ENCODE assay signal across 1 cellular context in the genomic region with DNA sequence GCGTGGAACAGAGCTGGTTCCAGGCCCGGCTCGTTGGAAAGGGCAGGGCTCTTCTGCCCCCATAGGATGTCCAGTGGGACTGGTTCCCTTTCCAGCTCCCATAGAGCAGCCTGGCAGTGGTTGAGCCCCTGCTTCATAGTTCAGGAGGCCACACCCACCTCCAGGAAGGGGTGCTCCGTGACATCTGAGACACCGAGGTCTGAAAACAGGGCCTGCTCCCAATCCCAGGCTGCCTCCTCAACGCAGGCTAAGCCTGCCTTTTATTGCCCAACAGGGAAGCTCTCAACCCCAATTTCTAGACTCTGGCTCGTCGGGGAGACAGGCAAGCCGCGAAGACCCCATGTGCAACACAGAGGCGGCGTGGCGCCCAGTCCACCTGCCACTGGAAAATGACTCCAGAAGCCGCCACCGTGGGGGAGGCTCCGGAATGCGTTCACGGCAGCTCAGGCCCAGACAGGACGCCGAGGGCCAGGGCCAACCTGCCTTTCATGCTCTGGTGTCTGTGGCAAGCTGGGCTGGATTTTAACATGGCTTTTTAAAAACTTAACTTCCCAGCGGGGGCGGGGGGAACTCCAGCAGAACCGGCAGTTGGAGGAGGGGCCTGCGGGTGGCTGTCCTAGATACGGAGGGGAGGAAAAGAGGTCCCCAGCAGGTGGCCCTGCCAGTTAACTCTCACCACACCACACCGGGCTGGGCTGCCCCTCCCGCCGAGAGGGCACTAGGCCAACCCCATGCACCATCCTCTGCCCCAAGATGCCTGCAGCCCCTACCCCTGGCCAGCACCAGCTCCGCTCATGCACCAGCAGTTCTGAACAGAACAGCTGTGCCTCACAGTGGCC.
A peak's percentile ranks its signal among the peaks of the same experiment; 100 is the strongest.
TF ChIP-seq lines count a peak whose summit lies in the region.

No MANE protein-coding gene starts in this region.

TF ChIP-seq in HEK293, 187 proteins besides CTCF, POLR2A, EP300 and RAD21 (continued from another document):
- TF ChIP-seq, protein P1, sequence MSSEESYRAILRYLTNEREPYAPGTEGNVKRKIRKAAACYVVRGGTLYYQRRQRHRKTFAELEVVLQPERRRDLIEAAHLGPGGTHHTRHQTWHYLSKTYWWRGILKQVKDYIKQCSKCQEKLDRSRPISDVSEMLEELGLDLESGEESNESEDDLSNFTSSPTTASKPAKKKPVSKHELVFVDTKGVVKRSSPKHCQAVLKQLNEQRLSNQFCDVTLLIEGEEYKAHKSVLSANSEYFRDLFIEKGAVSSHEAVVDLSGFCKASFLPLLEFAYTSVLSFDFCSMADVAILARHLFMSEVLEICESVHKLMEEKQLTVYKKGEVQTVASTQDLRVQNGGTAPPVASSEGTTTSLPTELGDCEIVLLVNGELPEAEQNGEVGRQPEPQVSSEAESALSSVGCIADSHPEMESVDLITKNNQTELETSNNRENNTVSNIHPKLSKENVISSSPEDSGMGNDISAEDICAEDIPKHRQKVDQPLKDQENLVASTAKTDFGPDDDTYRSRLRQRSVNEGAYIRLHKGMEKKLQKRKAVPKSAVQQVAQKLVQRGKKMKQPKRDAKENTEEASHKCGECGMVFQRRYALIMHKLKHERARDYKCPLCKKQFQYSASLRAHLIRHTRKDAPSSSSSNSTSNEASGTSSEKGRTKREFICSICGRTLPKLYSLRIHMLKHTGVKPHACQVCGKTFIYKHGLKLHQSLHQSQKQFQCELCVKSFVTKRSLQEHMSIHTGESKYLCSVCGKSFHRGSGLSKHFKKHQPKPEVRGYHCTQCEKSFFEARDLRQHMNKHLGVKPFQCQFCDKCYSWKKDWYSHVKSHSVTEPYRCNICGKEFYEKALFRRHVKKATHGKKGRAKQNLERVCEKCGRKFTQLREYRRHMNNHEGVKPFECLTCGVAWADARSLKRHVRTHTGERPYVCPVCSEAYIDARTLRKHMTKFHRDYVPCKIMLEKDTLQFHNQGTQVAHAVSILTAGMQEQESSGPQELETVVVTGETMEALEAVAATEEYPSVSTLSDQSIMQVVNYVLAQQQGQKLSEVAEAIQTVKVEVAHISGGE (tag by site-specific recombination; conservative IDR thresholded peaks at IDR 0.05; ENCODE audit: low read depth): no peak
- TF ChIP-seq, protein P2, sequence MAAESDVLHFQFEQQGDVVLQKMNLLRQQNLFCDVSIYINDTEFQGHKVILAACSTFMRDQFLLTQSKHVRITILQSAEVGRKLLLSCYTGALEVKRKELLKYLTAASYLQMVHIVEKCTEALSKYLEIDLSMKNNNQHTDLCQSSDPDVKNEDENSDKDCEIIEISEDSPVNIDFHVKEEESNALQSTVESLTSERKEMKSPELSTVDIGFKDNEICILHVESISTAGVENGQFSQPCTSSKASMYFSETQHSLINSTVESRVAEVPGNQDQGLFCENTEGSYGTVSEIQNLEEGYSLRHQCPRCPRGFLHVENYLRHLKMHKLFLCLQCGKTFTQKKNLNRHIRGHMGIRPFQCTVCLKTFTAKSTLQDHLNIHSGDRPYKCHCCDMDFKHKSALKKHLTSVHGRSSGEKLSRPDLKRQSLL (tag by site-specific recombination; IDR thresholded peaks at IDR 0.05): peak; percentile 67; the same call in 1 of the 2 replicates
- TF ChIP-seq OVOL3 (tag by site-specific recombination; IDR thresholded peaks at IDR 0.05) (no peak), ZIC2 (tag by site-specific recombination; IDR thresholded peaks at IDR 0.05) (peak; percentile 93), ZNF423 (tag by site-specific recombination; IDR thresholded peaks at IDR 0.05) (no peak), ZNF404 (tag by site-specific recombination; IDR thresholded peaks at IDR 0.05) (no peak), ZNF132 (tag by site-specific recombination; IDR thresholded peaks at IDR 0.05; ENCODE audit: borderline replicate concordance) (no peak), ZSCAN23 (tag by site-specific recombination; IDR thresholded peaks at IDR 0.05) (no peak), GLIS2 (tag by site-specific recombination; IDR thresholded peaks at IDR 0.05) (0 out of 2 replicates have a peak, but pooled peaks have one; percentile 11), ZNF514 (tag by site-specific recombination; IDR thresholded peaks at IDR 0.05) (no peak), ZNF184 (tag by site-specific recombination; IDR thresholded peaks at IDR 0.05) (no peak), ZNF394 (tag by site-specific recombination; IDR thresholded peaks at IDR 0.05; ENCODE audit: borderline replicate concordance) (no peak), MEIS1 (CRISPR knock-in tag; IDR thresholded peaks at IDR 0.05; ENCODE audit: borderline replicate concordance) (no peak), ZNF341 (tag by site-specific recombination; IDR thresholded peaks at IDR 0.05; ENCODE audit: low read depth) (peak; percentile 96), ZNF169 (tag by site-specific recombination; IDR thresholded peaks at IDR 0.05) (no peak), ZNF175 (tag by site-specific recombination; IDR thresholded peaks at IDR 0.05) (no peak), YY1 (tag by site-specific recombination; IDR thresholded peaks at IDR 0.05) (no peak), ZNF600 (tag by site-specific recombination; IDR thresholded peaks at IDR 0.05) (peak; percentile 84), ZNF416 (tag by site-specific recombination; IDR thresholded peaks at IDR 0.05) (no peak)
- TF ChIP-seq, protein P3, sequence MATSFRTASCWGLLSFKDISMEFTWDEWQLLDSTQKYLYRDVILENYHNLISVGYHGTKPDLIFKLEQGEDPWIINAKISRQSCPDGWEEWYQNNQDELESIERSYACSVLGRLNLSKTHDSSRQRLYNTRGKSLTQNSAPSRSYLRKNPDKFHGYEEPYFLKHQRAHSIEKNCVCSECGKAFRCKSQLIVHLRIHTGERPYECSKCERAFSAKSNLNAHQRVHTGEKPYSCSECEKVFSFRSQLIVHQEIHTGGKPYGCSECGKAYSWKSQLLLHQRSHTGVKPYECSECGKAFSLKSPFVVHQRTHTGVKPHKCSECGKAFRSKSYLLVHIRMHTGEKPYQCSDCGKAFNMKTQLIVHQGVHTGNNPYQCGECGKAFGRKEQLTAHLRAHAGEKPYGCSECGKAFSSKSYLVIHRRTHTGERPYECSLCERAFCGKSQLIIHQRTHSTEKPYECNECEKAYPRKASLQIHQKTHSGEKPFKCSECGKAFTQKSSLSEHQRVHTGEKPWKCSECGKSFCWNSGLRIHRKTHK (tag by site-specific recombination; IDR thresholded peaks at IDR 0.05): no peak
- TF ChIP-seq, protein P4, sequence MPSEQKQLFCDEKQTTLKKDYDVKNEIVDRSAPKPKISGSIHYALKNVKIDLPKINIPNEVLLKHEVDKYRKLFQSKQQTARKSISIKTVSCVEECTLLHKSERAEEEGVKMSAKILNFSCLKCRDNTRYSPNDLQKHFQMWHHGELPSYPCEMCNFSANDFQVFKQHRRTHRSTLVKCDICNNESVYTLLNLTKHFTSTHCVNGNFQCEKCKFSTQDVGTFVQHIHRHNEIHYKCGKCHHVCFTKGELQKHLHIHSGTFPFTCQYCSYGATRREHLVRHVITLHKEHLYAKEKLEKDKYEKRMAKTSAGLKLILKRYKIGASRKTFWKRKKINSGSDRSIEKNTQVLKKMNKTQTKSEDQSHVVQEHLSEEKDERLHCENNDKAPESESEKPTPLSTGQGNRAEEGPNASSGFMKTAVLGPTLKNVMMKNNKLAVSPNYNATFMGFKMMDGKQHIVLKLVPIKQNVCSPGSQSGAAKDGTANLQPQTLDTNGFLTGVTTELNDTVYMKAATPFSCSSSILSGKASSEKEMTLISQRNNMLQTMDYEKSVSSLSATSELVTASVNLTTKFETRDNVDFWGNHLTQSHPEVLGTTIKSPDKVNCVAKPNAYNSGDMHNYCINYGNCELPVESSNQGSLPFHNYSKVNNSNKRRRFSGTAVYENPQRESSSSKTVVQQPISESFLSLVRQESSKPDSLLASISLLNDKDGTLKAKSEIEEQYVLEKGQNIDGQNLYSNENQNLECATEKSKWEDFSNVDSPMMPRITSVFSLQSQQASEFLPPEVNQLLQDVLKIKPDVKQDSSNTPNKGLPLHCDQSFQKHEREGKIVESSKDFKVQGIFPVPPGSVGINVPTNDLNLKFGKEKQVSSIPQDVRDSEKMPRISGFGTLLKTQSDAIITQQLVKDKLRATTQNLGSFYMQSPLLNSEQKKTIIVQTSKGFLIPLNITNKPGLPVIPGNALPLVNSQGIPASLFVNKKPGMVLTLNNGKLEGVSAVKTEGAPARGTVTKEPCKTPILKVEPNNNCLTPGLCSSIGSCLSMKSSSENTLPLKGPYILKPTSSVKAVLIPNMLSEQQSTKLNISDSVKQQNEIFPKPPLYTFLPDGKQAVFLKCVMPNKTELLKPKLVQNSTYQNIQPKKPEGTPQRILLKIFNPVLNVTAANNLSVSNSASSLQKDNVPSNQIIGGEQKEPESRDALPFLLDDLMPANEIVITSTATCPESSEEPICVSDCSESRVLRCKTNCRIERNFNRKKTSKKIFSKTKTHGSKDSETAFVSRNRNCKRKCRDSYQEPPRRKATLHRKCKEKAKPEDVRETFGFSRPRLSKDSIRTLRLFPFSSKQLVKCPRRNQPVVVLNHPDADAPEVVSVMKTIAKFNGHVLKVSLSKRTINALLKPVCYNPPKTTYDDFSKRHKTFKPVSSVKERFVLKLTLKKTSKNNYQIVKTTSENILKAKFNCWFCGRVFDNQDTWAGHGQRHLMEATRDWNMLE (tag by site-specific recombination; conservative IDR thresholded peaks at IDR 0.05; ENCODE audit: low read depth): no peak
- TF ChIP-seq, protein P5, sequence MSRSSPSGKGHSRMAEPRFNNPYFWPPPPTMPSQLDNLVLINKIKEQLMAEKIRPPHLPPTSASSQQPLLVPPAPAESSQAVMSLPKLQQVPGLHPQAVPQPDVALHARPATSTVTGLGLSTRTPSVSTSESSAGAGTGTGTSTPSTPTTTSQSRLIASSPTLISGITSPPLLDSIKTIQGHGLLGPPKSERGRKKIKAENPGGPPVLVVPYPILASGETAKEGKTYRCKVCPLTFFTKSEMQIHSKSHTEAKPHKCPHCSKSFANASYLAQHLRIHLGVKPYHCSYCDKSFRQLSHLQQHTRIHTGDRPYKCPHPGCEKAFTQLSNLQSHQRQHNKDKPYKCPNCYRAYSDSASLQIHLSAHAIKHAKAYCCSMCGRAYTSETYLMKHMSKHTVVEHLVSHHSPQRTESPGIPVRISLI (tag by site-specific recombination; IDR thresholded peaks at IDR 0.05): no peak
- TF ChIP-seq, protein P6, sequence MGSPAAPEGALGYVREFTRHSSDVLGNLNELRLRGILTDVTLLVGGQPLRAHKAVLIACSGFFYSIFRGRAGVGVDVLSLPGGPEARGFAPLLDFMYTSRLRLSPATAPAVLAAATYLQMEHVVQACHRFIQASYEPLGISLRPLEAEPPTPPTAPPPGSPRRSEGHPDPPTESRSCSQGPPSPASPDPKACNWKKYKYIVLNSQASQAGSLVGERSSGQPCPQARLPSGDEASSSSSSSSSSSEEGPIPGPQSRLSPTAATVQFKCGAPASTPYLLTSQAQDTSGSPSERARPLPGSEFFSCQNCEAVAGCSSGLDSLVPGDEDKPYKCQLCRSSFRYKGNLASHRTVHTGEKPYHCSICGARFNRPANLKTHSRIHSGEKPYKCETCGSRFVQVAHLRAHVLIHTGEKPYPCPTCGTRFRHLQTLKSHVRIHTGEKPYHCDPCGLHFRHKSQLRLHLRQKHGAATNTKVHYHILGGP (tag by site-specific recombination; IDR thresholded peaks at IDR 0.05): no peak
- TF ChIP-seq, protein P7, sequence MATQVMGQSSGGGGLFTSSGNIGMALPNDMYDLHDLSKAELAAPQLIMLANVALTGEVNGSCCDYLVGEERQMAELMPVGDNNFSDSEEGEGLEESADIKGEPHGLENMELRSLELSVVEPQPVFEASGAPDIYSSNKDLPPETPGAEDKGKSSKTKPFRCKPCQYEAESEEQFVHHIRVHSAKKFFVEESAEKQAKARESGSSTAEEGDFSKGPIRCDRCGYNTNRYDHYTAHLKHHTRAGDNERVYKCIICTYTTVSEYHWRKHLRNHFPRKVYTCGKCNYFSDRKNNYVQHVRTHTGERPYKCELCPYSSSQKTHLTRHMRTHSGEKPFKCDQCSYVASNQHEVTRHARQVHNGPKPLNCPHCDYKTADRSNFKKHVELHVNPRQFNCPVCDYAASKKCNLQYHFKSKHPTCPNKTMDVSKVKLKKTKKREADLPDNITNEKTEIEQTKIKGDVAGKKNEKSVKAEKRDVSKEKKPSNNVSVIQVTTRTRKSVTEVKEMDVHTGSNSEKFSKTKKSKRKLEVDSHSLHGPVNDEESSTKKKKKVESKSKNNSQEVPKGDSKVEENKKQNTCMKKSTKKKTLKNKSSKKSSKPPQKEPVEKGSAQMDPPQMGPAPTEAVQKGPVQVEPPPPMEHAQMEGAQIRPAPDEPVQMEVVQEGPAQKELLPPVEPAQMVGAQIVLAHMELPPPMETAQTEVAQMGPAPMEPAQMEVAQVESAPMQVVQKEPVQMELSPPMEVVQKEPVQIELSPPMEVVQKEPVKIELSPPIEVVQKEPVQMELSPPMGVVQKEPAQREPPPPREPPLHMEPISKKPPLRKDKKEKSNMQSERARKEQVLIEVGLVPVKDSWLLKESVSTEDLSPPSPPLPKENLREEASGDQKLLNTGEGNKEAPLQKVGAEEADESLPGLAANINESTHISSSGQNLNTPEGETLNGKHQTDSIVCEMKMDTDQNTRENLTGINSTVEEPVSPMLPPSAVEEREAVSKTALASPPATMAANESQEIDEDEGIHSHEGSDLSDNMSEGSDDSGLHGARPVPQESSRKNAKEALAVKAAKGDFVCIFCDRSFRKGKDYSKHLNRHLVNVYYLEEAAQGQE (tag by site-specific recombination; IDR thresholded peaks at IDR 0.05): no peak
- TF ChIP-seq, protein P8, sequence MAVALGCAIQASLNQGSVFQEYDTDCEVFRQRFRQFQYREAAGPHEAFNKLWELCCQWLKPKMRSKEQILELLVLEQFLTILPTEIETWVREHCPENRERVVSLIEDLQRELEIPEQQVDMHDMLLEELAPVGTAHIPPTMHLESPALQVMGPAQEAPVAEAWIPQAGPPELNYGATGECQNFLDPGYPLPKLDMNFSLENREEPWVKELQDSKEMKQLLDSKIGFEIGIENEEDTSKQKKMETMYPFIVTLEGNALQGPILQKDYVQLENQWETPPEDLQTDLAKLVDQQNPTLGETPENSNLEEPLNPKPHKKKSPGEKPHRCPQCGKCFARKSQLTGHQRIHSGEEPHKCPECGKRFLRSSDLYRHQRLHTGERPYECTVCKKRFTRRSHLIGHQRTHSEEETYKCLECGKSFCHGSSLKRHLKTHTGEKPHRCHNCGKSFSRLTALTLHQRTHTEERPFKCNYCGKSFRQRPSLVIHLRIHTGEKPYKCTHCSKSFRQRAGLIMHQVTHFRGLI (tag by site-specific recombination; IDR thresholded peaks at IDR 0.05): peak; percentile 71
TF ChIP-seq in HEK293: peak in this region for 10.
